In genomic region chr12:122030427-122030825, GRCh38 we compare ENCODE assay signal across 1 cellular context.
TF ChIP-seq lines count a peak whose summit lies in the region.

No MANE protein-coding gene starts in this region.

TF ChIP-seq in SK-N-SH, 30 proteins besides CTCF, POLR2A, EP300 and RAD21:
- no peak for TF ChIP-seq TAF1 (IDR thresholded peaks at IDR 0.05; ENCODE audit: borderline replicate concordance, low read depth, low read length)
- no peak for TF ChIP-seq ELF1 (IDR thresholded peaks at IDR 0.05)
- no peak for TF ChIP-seq REST (IDR thresholded peaks at IDR 0.05; ENCODE audit: low read depth, low read length)
- no peak for TF ChIP-seq YY1 (IDR thresholded peaks at IDR 0.05; ENCODE audit: low read depth)
- no peak for TF ChIP-seq SIN3A (IDR thresholded peaks at IDR 0.05; ENCODE audit: borderline replicate concordance, low read depth, low read length)
- TF ChIP-seq GATA2 (CRISPR knock-in tag; IDR thresholded peaks at IDR 0.05) = no peak
- no peak for TF ChIP-seq POLR2AphosphoS5 (IDR thresholded peaks at IDR 0.05; ENCODE audit: low read depth, low read length)
- TF ChIP-seq TCF12 (IDR thresholded peaks at IDR 0.05) = no peak
- no peak for TF ChIP-seq RFX5 (IDR thresholded peaks at IDR 0.05; ENCODE audit: low read length)
- no peak for TF ChIP-seq FOXJ3 (CRISPR knock-in tag; IDR thresholded peaks at IDR 0.05)
- TF ChIP-seq PBX3 (IDR thresholded peaks at IDR 0.05) = no peak
